ENCODE assay signal across 14 cellular contexts in genomic region chr4:56433280-56433679, GRCh38. TPM values are rescaled to one million over a fixed set of nuclear protein-coding genes. Genes with fewer than 3 reads are reported as not detected.
DNase-seq lines count a peak whose midpoint lies in the region; ATAC-seq, FAIRE-seq and TF ChIP-seq lines count a peak whose summit lies in the region.
"Had no signal": no experiment of that assay in that cellular context is flagged by ENCODE, and none has a peak within 500 bp of the region (broad histone marks: within the 10 kb centered on the region; RNA-seq: fewer than 3 reads in every experiment).

No MANE protein-coding gene starts in this region.

- intact Hi-C loops in activated CD4-positive, alpha-beta T cell treated with anti-CD3 and anti-CD28 coated beads for 36 hours (cut with DNase I, micrococcal nuclease), result loop anchor here in 1 of 2 experiments (10.0 kb wide), 1 partner anchor 222 kb away; no protein-coding TSS in a partner anchor

- H3K27ac ChIP-seq in Karpas-422 (ENCODE audit: low read length), result 0 out of 2 replicates have a peak overlapping the region, but pooled peaks have one; percentile 12
- H3K27ac ChIP-seq: suprapubic skin had no signal

- H3K4me3 Mint-ChIP-seq in activated CD4-positive, alpha-beta T cell treated with anti-CD3 and anti-CD28 coated beads for 36 hours, result peak overlapping the region; percentile 88

- ATAC-seq in activated CD4-positive, alpha-beta T cell treated with anti-CD3 and anti-CD28 coated beads for 36 hours, result no peak

- H3K4me3 ChIP-seq in Karpas-422 (ENCODE audit: low read length) (peak overlapping the region; percentile 98), astrocyte of the cerebellum (ENCODE audit: low read depth, low read length) (peak overlapping the region; percentile 85), neuron (ENCODE audit: low read length) (peak overlapping the region; percentile 87)
- H3K4me3 ChIP-seq: suprapubic skin had no signal

- H3K9me3 ChIP-seq in Karpas-422 (ENCODE audit: low read length) (no peaks in the 10 kb centered on the region), neuron (ENCODE audit: low read length) (no peaks in the 10 kb centered on the region)
- H3K9me3 ChIP-seq: suprapubic skin had no signal

- H3K4me1 ChIP-seq in Karpas-422 (ENCODE audit: low read length) (peaks cover 43% of the 10 kb centered on the region), neuron (ENCODE audit: insufficient read depth, low read length) (peaks cover 10% of the 10 kb centered on the region)

- POLR2A ChIA-PET in activated CD4-positive, alpha-beta T cell treated with anti-CD3 and anti-CD28 coated beads for 36 hours (lab: Charles Lee), result no interaction called here

- no peaks in the 10 kb centered on the region for H3K9me2 ChIP-seq in Karpas-422 (replicated peaks; ENCODE audit: insufficient read depth, low read length)

- H3K79me2 ChIP-seq in Karpas-422 (ENCODE audit: low read length), result peaks cover 92% of the 10 kb centered on the region

- H3K9ac ChIP-seq in Karpas-422 (ENCODE audit: low read length), result peak overlapping the region; percentile 95

- peaks cover 5% of the 10 kb centered on the region; the same call in 1 of the 2 replicates for H4K20me1 ChIP-seq in Karpas-422 (ENCODE audit: insufficient read depth, low read depth, low read length)

- no peak overlapping the region for H3K27ac Mint-ChIP-seq in activated CD4-positive, alpha-beta T cell treated with anti-CD3 and anti-CD28 coated beads for 36 hours
- H3K27ac Mint-ChIP-seq: immature natural killer cell had no signal

- no peak for TF ChIP-seq POLR2A in H54 (IDR thresholded peaks at IDR 0.05; ENCODE audit: low read depth, low read length)

- FAIRE-seq in H54 (lab: Jason Lieb, UNC), result no peak
- FAIRE-seq: A204.1, G401.6 had no signal

- no peak for DNase-seq in activated CD4-positive, alpha-beta T cell treated with anti-CD3 and anti-CD28 coated beads for 36 hours
- no peak for DNase-seq in activated CD4-positive, alpha-beta T cell treated with anti-CD3 and anti-CD28 coated beads, Interleukin-2, amount 50 U/mL, for 1 hour
- no peak for DNase-seq in Karpas-422
- no peak for DNase-seq in astrocyte of the cerebellum (ENCODE audit: low read depth)
- no peak for DNase-seq in NCI-H1417 treated with DMSO at 0.1 percent for 48 hours (lab: John Stamatoyannopoulos, UW)
- DNase-seq in H54 (ENCODE audit: insufficient read length, low spot score), result no peak
- no peak for DNase-seq in NCI-H446 treated with DMSO at 0.1 percent for 48 hours (lab: John Stamatoyannopoulos, UW)
- DNase-seq: immature natural killer cell; NCI-H1930; stimulated activated CD4-positive, alpha-beta T cell treated with anti-CD3 and anti-CD28 coated beads, Interleukin-2, amount 100 ng/mL, for 24 hours had no signal

- CTCF ChIA-PET in activated CD4-positive, alpha-beta T cell treated with anti-CD3 and anti-CD28 coated beads for 36 hours (lab: Charles Lee), result interaction anchor here (0.6 to 0.7 kb wide), 3 partner anchors 235 to 484 kb away, joined by 3 read pairs; partner anchors contain the start of gene CEP135

- H3K27me3 ChIP-seq in Karpas-422 (ENCODE audit: low read length) (no peaks in the 10 kb centered on the region), neuron (ENCODE audit: insufficient read depth, low read length) (no peaks in the 10 kb centered on the region)
- H3K27me3 ChIP-seq: suprapubic skin had no signal

- H3K36me3 ChIP-seq in Karpas-422 (ENCODE audit: insufficient read depth, low read length) (peaks cover 12% of the 10 kb centered on the region), neuron (ENCODE audit: insufficient read depth, low read length) (no peaks in the 10 kb centered on the region)
- H3K36me3 ChIP-seq: suprapubic skin had no signal

- no peaks in the 10 kb centered on the region for H3K27me3 Mint-ChIP-seq in activated CD4-positive, alpha-beta T cell treated with anti-CD3 and anti-CD28 coated beads for 36 hours

- TF ChIP-seq CTCF in astrocyte of the cerebellum (IDR thresholded peaks at IDR 0.05; ENCODE audit: low read depth, low read length, missing control alignments), result no peak

- H3K9me3 Mint-ChIP-seq in activated CD4-positive, alpha-beta T cell treated with anti-CD3 and anti-CD28 coated beads for 36 hours (ENCODE audit: low read depth), result no peaks in the 10 kb centered on the region
- H3K9me3 Mint-ChIP-seq: immature natural killer cell had no signal

- in situ Hi-C loops in astrocyte of the cerebellum (cut with HindIII; ENCODE audit: low sequenced_read_pairs), result no loop called here

- H3K4me1 Mint-ChIP-seq in activated CD4-positive, alpha-beta T cell treated with anti-CD3 and anti-CD28 coated beads for 36 hours, result peaks cover 48% of the 10 kb centered on the region

- peak overlapping the region; percentile 95 for H3K4me2 ChIP-seq in Karpas-422 (ENCODE audit: low read depth, low read length, poor library complexity, severe bottlenecking)

- H2AFZ ChIP-seq in Karpas-422 (ENCODE audit: low read length) (no peak overlapping the region), neuron (ENCODE audit: low read depth, low read length) (no peak overlapping the region)

- H3K36me3 Mint-ChIP-seq in activated CD4-positive, alpha-beta T cell treated with anti-CD3 and anti-CD28 coated beads for 36 hours (ENCODE audit: low read depth), result peaks cover 16% of the 10 kb centered on the region
- H3K36me3 Mint-ChIP-seq: immature natural killer cell had no signal

RNA-seq across cellular contexts. Expression of gene PPAT, which starts 2.1 kb away (rescaled TPM):
- 10 to 100 TPM; 36.8 to 48.2 TPM for total RNA-seq in activated CD4-positive, alpha-beta T cell treated with anti-CD3 and anti-CD28 coated beads for 36 hours
- total RNA-seq in Karpas-422 (2014; rRNA removed; shearing (Covaris generic); ENCODE audit: low replicate concordance), result 34.1 and 44.9 TPM in 2 replicates

RNA-seq across cellular contexts. Expression of gene PAICS, which starts 2.8 kb away (rescaled TPM):
- 100 to 1,000 TPM; 369 to 437 TPM for total RNA-seq in activated CD4-positive, alpha-beta T cell treated with anti-CD3 and anti-CD28 coated beads for 36 hours
- 81.8 and 155 TPM in 2 replicates for total RNA-seq in Karpas-422 (2014; rRNA removed; shearing (Covaris generic); ENCODE audit: low replicate concordance)

RNA-seq across cellular contexts. Expression of gene SRP72, which starts 34.1 kb away (rescaled TPM):
- 100 to 1,000 TPM; 181 to 204 TPM for total RNA-seq in activated CD4-positive, alpha-beta T cell treated with anti-CD3 and anti-CD28 coated beads for 36 hours
- total RNA-seq in Karpas-422 (2014; rRNA removed; shearing (Covaris generic); ENCODE audit: low replicate concordance), result 78.1 and 82.4 TPM in 2 replicates

RNA-seq across cellular contexts. Expression of gene AASDH, which starts 46.0 kb away (rescaled TPM):
- total RNA-seq in activated CD4-positive, alpha-beta T cell treated with anti-CD3 and anti-CD28 coated beads for 36 hours, result 10 to 100 TPM; 13.3 to 16.4 TPM
- 13.3 and 42.2 TPM in 2 replicates for total RNA-seq in Karpas-422 (2014; rRNA removed; shearing (Covaris generic); ENCODE audit: low replicate concordance)
